Comparison of ENCODE assay signal across 8 cellular contexts in the genomic region with DNA sequence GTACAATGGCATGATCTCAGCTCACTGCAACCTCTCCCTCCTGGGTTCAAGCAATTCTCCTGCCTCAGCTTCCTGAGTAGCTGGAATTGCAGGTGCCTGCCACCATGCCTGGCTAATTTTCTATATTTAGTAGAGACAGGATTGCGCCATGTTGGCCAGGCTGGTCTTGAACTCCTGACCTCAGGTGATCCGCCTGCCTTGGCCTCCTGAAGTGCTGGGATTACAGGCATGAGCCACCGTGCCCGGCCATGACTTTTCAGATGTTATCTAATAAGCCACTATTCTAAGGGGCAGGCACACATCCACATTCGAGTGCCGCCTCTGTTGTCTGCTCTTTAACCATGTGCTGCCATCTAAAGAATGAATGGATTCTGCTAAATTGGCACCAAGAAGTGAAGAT. TPM values are rescaled to one million over a fixed set of nuclear protein-coding genes. Genes with fewer than 3 reads are reported as not detected.
A peak's percentile ranks its signal among the peaks of the same experiment; 100 is the strongest.
DNase-seq lines count a peak whose midpoint lies in the region; ATAC-seq, FAIRE-seq and TF ChIP-seq lines count a peak whose summit lies in the region.
"Not testable (repeated sequence)": the region's sequence is repeated elsewhere in the genome, so short reads cannot be mapped to it uniquely, and the experiment has no call there.

No MANE protein-coding gene starts in this region.

- TF ChIP-seq CTCF in Loucy (conservative IDR thresholded peaks at IDR 0.05; ENCODE audit: low read length); activated CD8-positive, alpha-beta T cell treated with anti-CD3 and anti-CD28 coated beads for 36 hours (IDR thresholded peaks at IDR 0.05); K562 (IDR thresholded peaks at IDR 0.05 in 2 of 3, conservative IDR thresholded peaks at IDR 0.05 in 1 of 3; ENCODE audit: insufficient read depth in 2 of 3, low read depth in 1 of 3, low read length in 3 of 3): not testable (repeated sequence)

- in situ Hi-C loops in K562 (cut with MboI) = not testable (repeated sequence)

- not testable (repeated sequence) for H3K9me1 ChIP-seq in K562 (ENCODE audit: control insufficient read depth, insufficient read depth, low read length)

- H2AFZ ChIP-seq in Loucy (ENCODE audit: low read length); K562 (ENCODE audit: low read depth, low read length): not testable (repeated sequence)

- H3F3A ChIP-seq in Loucy (ENCODE audit: low read depth) = not testable (repeated sequence)

- not testable (repeated sequence) for H3K9me3 Mint-ChIP-seq in activated CD8-positive, alpha-beta T cell treated with anti-CD3 and anti-CD28 coated beads for 36 hours; activated T-helper 2 cell treated with anti-CD3 and anti-CD28 coated beads, Interferon-gamma antibody, Interleukin-2, Interleukin-4, amounts not matched to agents 10 μg/mL and 5 μg/mL and 100 μg/mL, durations not matched to agents 14 hours and 24 hours and 36 hours; naive thymus-derived CD8-positive, alpha-beta T cell; stimulated activated effector memory CD8-positive, alpha-beta T cell treated with anti-CD3 and anti-CD28 coated beads, Interleukin-12 subunit alpha, Interleukin-12 subunit beta, amount 100 ng/mL, for 72 hours

- WGBS in K562 (ENCODE audit: insufficient coverage, low coverage, missing lambda C conversion rate) = 38% methylated on average over 6 of the region's 6 CpGs

- peak overlapping the region; percentile 32 for H3K27ac Mint-ChIP-seq in T-helper 17 cell
- H3K27ac Mint-ChIP-seq in activated CD8-positive, alpha-beta T cell treated with anti-CD3 and anti-CD28 coated beads for 36 hours = peak overlapping the region; percentile 80
- peak overlapping the region; percentile 72 for H3K27ac Mint-ChIP-seq in activated T-helper 2 cell treated with anti-CD3 and anti-CD28 coated beads, Interferon-gamma antibody, Interleukin-2, Interleukin-4, amounts not matched to agents 10 μg/mL and 5 μg/mL and 100 μg/mL, durations not matched to agents 14 hours and 24 hours and 36 hours
- peak overlapping the region in 8 of 10 donors; percentile 82 to 98 (median 93) for H3K27ac Mint-ChIP-seq in naive thymus-derived CD8-positive, alpha-beta T cell
- peak overlapping the region; percentile 85 for H3K27ac Mint-ChIP-seq in stimulated activated effector memory CD8-positive, alpha-beta T cell treated with anti-CD3 and anti-CD28 coated beads, Interleukin-12 subunit alpha, Interleukin-12 subunit beta, amount 100 ng/mL, for 72 hours

- H3K27me3 ChIP-seq in BLaER1 treated with 17β-estradiol and CSF1 and Interleukin-3, amounts not matched to agents 10 nM and 100 nM = peaks cover 0 to 51% (median 32%) of the 10 kb centered on the region in 11 experiments; a peak in 21 of 22 replicates
- not testable (repeated sequence) for H3K27me3 ChIP-seq in Loucy (ENCODE audit: insufficient read depth, low read length, poor library complexity, severe bottlenecking)
- peaks cover 24 to 27% of the 10 kb centered on the region in 2 experiments; a peak in 4 of 5 replicates for H3K27me3 ChIP-seq in K562 (ENCODE audit: control insufficient read depth in 2 of 2, insufficient read depth in 2 of 2, low read length in 2 of 2)

- not testable (repeated sequence) for TF ChIP-seq EP300 in K562 (IDR thresholded peaks at IDR 0.05; ENCODE audit: low read length)

- POLR2A ChIA-PET in activated CD8-positive, alpha-beta T cell treated with anti-CD3 and anti-CD28 coated beads for 36 hours (lab: Charles Lee) = interaction anchor here (0.8 to 1.7 kb wide), 2 partner anchors 27 to 29 kb away, joined by 3 to 6 read pairs; partner anchors contain the start of genes LMBR1 and NOM1
- POLR2A ChIA-PET in K562 (lab: Yijun Ruan, JAX) = interaction anchor here (0.6 kb wide), 1 partner anchor 50 kb away, joined by 3 read pairs; no protein-coding TSS in a partner anchor
- POLR2A ChIA-PET in naive thymus-derived CD8-positive, alpha-beta T cell (lab: Charles Lee) = interaction anchor here (1.8 kb wide), 1 partner anchor 29 kb away, joined by 10 read pairs; the partner anchor contains the start of gene LMBR1

- CTCF ChIA-PET in activated CD8-positive, alpha-beta T cell treated with anti-CD3 and anti-CD28 coated beads for 36 hours (lab: Charles Lee) = interaction anchor here (1.4 kb wide), 1 partner anchor 29 kb away, joined by 5 read pairs; the partner anchor contains the start of gene LMBR1
- CTCF ChIA-PET in K562 (lab: Yijun Ruan, JAX; ENCODE audit: low intra/inter-chr PET ratio) = not testable (repeated sequence)

- H3K4me3 Mint-ChIP-seq in T-helper 17 cell = peak overlapping the region; percentile 68
- H3K4me3 Mint-ChIP-seq in activated CD8-positive, alpha-beta T cell treated with anti-CD3 and anti-CD28 coated beads for 36 hours = not testable (repeated sequence)
- H3K4me3 Mint-ChIP-seq in activated T-helper 2 cell treated with anti-CD3 and anti-CD28 coated beads, Interferon-gamma antibody, Interleukin-2, Interleukin-4, amounts not matched to agents 10 μg/mL and 5 μg/mL and 100 μg/mL, durations not matched to agents 14 hours and 24 hours and 36 hours (ENCODE audit: low read depth) = peak overlapping the region; percentile 56
- peak overlapping the region; percentile 41 to 86 (median 78) for H3K4me3 Mint-ChIP-seq in naive thymus-derived CD8-positive, alpha-beta T cell
- H3K4me3 Mint-ChIP-seq in stimulated activated effector memory CD8-positive, alpha-beta T cell treated with anti-CD3 and anti-CD28 coated beads, Interleukin-12 subunit alpha, Interleukin-12 subunit beta, amount 100 ng/mL, for 72 hours = peak overlapping the region; percentile 53

- peaks cover 30% of the 10 kb centered on the region for H3K4me1 Mint-ChIP-seq in T-helper 17 cell
- peaks cover 43% of the 10 kb centered on the region for H3K4me1 Mint-ChIP-seq in activated CD8-positive, alpha-beta T cell treated with anti-CD3 and anti-CD28 coated beads for 36 hours (ENCODE audit: low read depth)
- peaks cover 29% of the 10 kb centered on the region for H3K4me1 Mint-ChIP-seq in activated T-helper 2 cell treated with anti-CD3 and anti-CD28 coated beads, Interferon-gamma antibody, Interleukin-2, Interleukin-4, amounts not matched to agents 10 μg/mL and 5 μg/mL and 100 μg/mL, durations not matched to agents 14 hours and 24 hours and 36 hours (ENCODE audit: low read depth)
- peaks cover 20 to 41% (median 32%) of the 10 kb centered on the region in 4 donors for H3K4me1 Mint-ChIP-seq in naive thymus-derived CD8-positive, alpha-beta T cell
- peaks cover 49% of the 10 kb centered on the region for H3K4me1 Mint-ChIP-seq in stimulated activated effector memory CD8-positive, alpha-beta T cell treated with anti-CD3 and anti-CD28 coated beads, Interleukin-12 subunit alpha, Interleukin-12 subunit beta, amount 100 ng/mL, for 72 hours

- not testable (repeated sequence) for H4K20me1 ChIP-seq in BLaER1 treated with 17β-estradiol and CSF1 and Interleukin-3, amounts not matched to agents 10 nM and 100 nM; Loucy (ENCODE audit: insufficient read depth, low read length, poor library complexity, severe bottlenecking); K562 (replicated peaks; ENCODE audit: control insufficient read depth, insufficient read depth, low read length)

- not testable (repeated sequence) for BruUV-seq in K562 (replicated peaks; lab: Mats Ljungman, UMichigan)

- H3K4me3 ChIP-seq in BLaER1 treated with 17β-estradiol and CSF1 and Interleukin-3, amounts not matched to agents 10 nM and 100 nM; Loucy (ENCODE audit: low read length, poor library complexity, severe bottlenecking); K562: not testable (repeated sequence)

- H3K9me3 ChIP-seq in BLaER1 treated with 17β-estradiol and CSF1 and Interleukin-3, amounts not matched to agents 10 nM and 100 nM (replicated peaks in 1 of 11); Loucy (ENCODE audit: insufficient read depth, low read depth, low read length); T-helper 17 cell (ENCODE audit: control insufficient read depth, low read length, poor library complexity, severe bottlenecking); K562 (replicated peaks; ENCODE audit: control insufficient read depth, insufficient read depth, low read depth, low read length): not testable (repeated sequence)

- ATAC-seq in T-helper 17 cell; activated CD8-positive, alpha-beta T cell treated with anti-CD3 and anti-CD28 coated beads for 36 hours; K562; naive thymus-derived CD8-positive, alpha-beta T cell; stimulated activated effector memory CD8-positive, alpha-beta T cell treated with anti-CD3 and anti-CD28 coated beads, Interleukin-12 subunit alpha, Interleukin-12 subunit beta, amount 100 ng/mL, for 72 hours: not testable (repeated sequence)

- not testable (repeated sequence) for H3K36me3 Mint-ChIP-seq in T-helper 17 cell (ENCODE audit: low read depth); activated CD8-positive, alpha-beta T cell treated with anti-CD3 and anti-CD28 coated beads for 36 hours (ENCODE audit: low read depth); activated T-helper 2 cell treated with anti-CD3 and anti-CD28 coated beads, Interferon-gamma antibody, Interleukin-2, Interleukin-4, amounts not matched to agents 10 μg/mL and 5 μg/mL and 100 μg/mL, durations not matched to agents 14 hours and 24 hours and 36 hours (ENCODE audit: low read depth); naive thymus-derived CD8-positive, alpha-beta T cell; stimulated activated effector memory CD8-positive, alpha-beta T cell treated with anti-CD3 and anti-CD28 coated beads, Interleukin-12 subunit alpha, Interleukin-12 subunit beta, amount 100 ng/mL, for 72 hours

- H3K79me2 ChIP-seq in Loucy (ENCODE audit: insufficient read depth, low read length); K562 (ENCODE audit: control insufficient read depth, insufficient read depth, low read length): not testable (repeated sequence)

- H3K27ac ChIP-seq in BLaER1 treated with 17β-estradiol and CSF1 and Interleukin-3, amounts not matched to agents 10 nM and 100 nM; K562 (ENCODE audit: extremely low read depth, low read depth, low read length): not testable (repeated sequence)

- peaks cover 4 to 32% (median 21%) of the 10 kb centered on the region in 10 experiments; a peak in 18 of 20 replicates for H3K4me1 ChIP-seq in BLaER1 treated with 17β-estradiol and CSF1 and Interleukin-3, amounts not matched to agents 10 nM and 100 nM
- H3K4me1 ChIP-seq in Loucy (ENCODE audit: insufficient read depth, low read length, poor library complexity, severe bottlenecking) = peaks cover 28% of the 10 kb centered on the region
- H3K4me1 ChIP-seq in K562 (replicated peaks in 1 of 2; ENCODE audit: control insufficient read depth in 2 of 2, insufficient read depth in 2 of 2, low read length in 2 of 2) = peaks cover 8 to 16% of the 10 kb centered on the region in 2 experiments

- peak overlapping the region in 10 of 11 experiments; percentile 51 to 74 (median 58); a peak in 17 of 22 replicates for H3K4me2 ChIP-seq in BLaER1 treated with 17β-estradiol and CSF1 and Interleukin-3, amounts not matched to agents 10 nM and 100 nM
- peak overlapping the region; percentile 44 for H3K4me2 ChIP-seq in Loucy (ENCODE audit: low read depth, low read length, poor library complexity, severe bottlenecking)
- H3K4me2 ChIP-seq in K562 (ENCODE audit: insufficient read depth, low read length) = not testable (repeated sequence)

- H3K27me3 Mint-ChIP-seq in T-helper 17 cell = not testable (repeated sequence)
- H3K27me3 Mint-ChIP-seq in activated CD8-positive, alpha-beta T cell treated with anti-CD3 and anti-CD28 coated beads for 36 hours = peaks cover 39% of the 10 kb centered on the region
- peaks cover 23% of the 10 kb centered on the region for H3K27me3 Mint-ChIP-seq in activated T-helper 2 cell treated with anti-CD3 and anti-CD28 coated beads, Interferon-gamma antibody, Interleukin-2, Interleukin-4, amounts not matched to agents 10 μg/mL and 5 μg/mL and 100 μg/mL, durations not matched to agents 14 hours and 24 hours and 36 hours (ENCODE audit: low read depth)
- peaks cover 4 to 26% (median 11%) of the 10 kb centered on the region in 5 donors for H3K27me3 Mint-ChIP-seq in naive thymus-derived CD8-positive, alpha-beta T cell

- not testable (repeated sequence) for DNase-seq in T-helper 17 cell; activated CD8-positive, alpha-beta T cell treated with anti-CD3 and anti-CD28 coated beads for 36 hours; activated T-helper 2 cell treated with anti-CD3 and anti-CD28 coated beads, Interferon-gamma antibody, Interleukin-2, Interleukin-4, amounts not matched to agents 10 μg/mL and 5 μg/mL and 100 μg/mL, durations not matched to agents 14 hours and 24 hours and 36 hours (ENCODE audit: low spot score); K562 (ENCODE audit: extremely low read depth in 1 of 4, low spot score in 3 of 4); naive thymus-derived CD8-positive, alpha-beta T cell; stimulated activated effector memory CD8-positive, alpha-beta T cell treated with anti-CD3 and anti-CD28 coated beads, Interleukin-12 subunit alpha, Interleukin-12 subunit beta, amount 100 ng/mL, for 72 hours (ENCODE audit: low spot score in 2 of 2)

- intact Hi-C loops in activated CD8-positive, alpha-beta T cell treated with anti-CD3 and anti-CD28 coated beads for 36 hours (cut with micrococcal nuclease); activated T-helper 2 cell treated with anti-CD3 and anti-CD28 coated beads, Interferon-gamma antibody, Interleukin-2, Interleukin-4, amounts not matched to agents 10 μg/mL and 5 μg/mL and 100 μg/mL, durations not matched to agents 14 hours and 24 hours and 36 hours (cut with micrococcal nuclease); K562 (cut with micrococcal nuclease): not testable (repeated sequence)

- not testable (repeated sequence) for H3K36me3 ChIP-seq in BLaER1 treated with 17β-estradiol and CSF1 and Interleukin-3, amounts not matched to agents 10 nM and 100 nM; Loucy (ENCODE audit: insufficient read depth, low read length); K562 (ENCODE audit: control insufficient read depth, insufficient read depth, low read length)

- not testable (repeated sequence) for H3K9me2 ChIP-seq in Loucy (replicated peaks; ENCODE audit: low read depth, low read length)

- FAIRE-seq in K562 (lab: Jason Lieb, UNC) = not testable (repeated sequence)

- H3K9ac ChIP-seq in BLaER1 treated with 17β-estradiol and CSF1 and Interleukin-3, amounts not matched to agents 10 nM and 100 nM; Loucy (ENCODE audit: low read depth, low read length, poor library complexity, severe bottlenecking); K562 (ENCODE audit: insufficient read depth in 1 of 2, low read depth in 2 of 2, low read length in 2 of 2): not testable (repeated sequence)

- not testable (repeated sequence) for TF ChIP-seq RAD21 in K562 (CRISPR knock-in tag; conservative IDR thresholded peaks at IDR 0.05 in 1 of 2, IDR thresholded peaks at IDR 0.05 in 1 of 2)

- TF ChIP-seq POLR2A in K562 (conservative IDR thresholded peaks at IDR 0.05) = not testable (repeated sequence)

RNA-seq across cellular contexts. Expression of gene NOM1, which starts 27.2 kb away (rescaled TPM):
- total RNA-seq in T-helper 17 cell (10 to 100 TPM; 31.3 to 35.8 TPM), K562 (2014; rRNA removed) (35.7 and 35.8 TPM in 2 replicates), K562 (2014; rRNA removed; fragmentation: Illumina TruSeq; extraction: Trizol) (38.8 and 40.1 TPM in 2 replicates), K562 (2015; rRNA removed; fragmentation: Illumina TruSeq; extraction: Trizol) (41.2 and 42.9 TPM in 2 replicates), K562 (2021) (37.3 and 47.3 TPM in 2 replicates)
- total RNA-seq in activated CD8-positive, alpha-beta T cell treated with anti-CD3 and anti-CD28 coated beads for 36 hours = 10 to 100 TPM; 32.4 to 34.0 TPM
- 46.7 and 47.2 TPM in 2 replicates for total RNA-seq in activated T-helper 2 cell treated with anti-CD3 and anti-CD28 coated beads, Interferon-gamma antibody, Interleukin-2, Interleukin-4, amounts not matched to agents 10 μg/mL and 5 μg/mL and 100 μg/mL, durations not matched to agents 14 hours and 24 hours and 36 hours
- total RNA-seq in K562 (2011; cell fraction: chromatin; rRNA removed; ENCODE audit: low replicate concordance) = 205 and 222 TPM in 2 replicates
- 88.2 and 99.2 TPM in 2 replicates for total RNA-seq in K562 (2011; cell fraction: nucleolus; rRNA removed)
- 125 and 156 TPM in 2 replicates for total RNA-seq in K562 (2011; cell fraction: nucleoplasm; rRNA removed)
- polyA plus RNA-seq in K562 (2011; rRNA removed) (30.5 and 30.9 TPM in 2 replicates), K562 (2014; fragmentation: Illumina TruSeq; extraction: Trizol) (38.2 and 39.7 TPM in 2 replicates), K562 (2014; fragmentation: Nextera tagmentation; extraction: Ambion mirVana) (1 to 10 TPM; 6.8 to 9.6 TPM), K562 (2014; rRNA removed) (37.4 and 39.6 TPM in 2 replicates)
- 15.3 and 15.4 TPM in 2 replicates for polyA plus RNA-seq in K562 (2011; cell fraction: cytosol; rRNA removed)
- polyA plus RNA-seq in K562 (2011; cell fraction: nucleus; rRNA removed) = 64.1 and 106 TPM in 2 replicates
- 20.2 and 27.0 TPM in 2 replicates for polyA plus RNA-seq in K562 (2012)
- polyA minus RNA-seq in K562 (2011; rRNA and poly(A)+ RNA removed) = 34.0 and 39.0 TPM in 2 replicates
- 21.2 and 26.1 TPM in 2 replicates for polyA minus RNA-seq in K562 (2011; cell fraction: cytosol; rRNA and poly(A)+ RNA removed)
- 50.6 and 53.0 TPM in 2 replicates for polyA minus RNA-seq in K562 (2011; cell fraction: nucleus; rRNA and poly(A)+ RNA removed)
- total RNA-seq in naive thymus-derived CD8-positive, alpha-beta T cell = 10 to 100 TPM; 36.8 to 40.1 TPM
- polyA plus RNA-seq in naive thymus-derived CD8-positive, alpha-beta T cell = 1 to 10 TPM; 2.2 to 7.2 (median 6.6) TPM

RNA-seq across cellular contexts. Expression of gene LMBR1, which starts 29.3 kb away (rescaled TPM):
- total RNA-seq in T-helper 17 cell (10 to 100 TPM; 47.3 to 53.0 TPM), K562 (2014; rRNA removed) (74.6 and 136 TPM in 2 replicates), K562 (2014; rRNA removed; fragmentation: Illumina TruSeq; extraction: Trizol) (59.9 and 67.3 TPM in 2 replicates), K562 (2015; rRNA removed; fragmentation: Illumina TruSeq; extraction: Trizol) (58.5 and 61.7 TPM in 2 replicates), K562 (2021) (89.1 and 90.0 TPM in 2 replicates)
- 10 to 100 TPM; 42.7 to 50.6 TPM for total RNA-seq in activated CD8-positive, alpha-beta T cell treated with anti-CD3 and anti-CD28 coated beads for 36 hours
- 60.5 and 61.7 TPM in 2 replicates for total RNA-seq in activated T-helper 2 cell treated with anti-CD3 and anti-CD28 coated beads, Interferon-gamma antibody, Interleukin-2, Interleukin-4, amounts not matched to agents 10 μg/mL and 5 μg/mL and 100 μg/mL, durations not matched to agents 14 hours and 24 hours and 36 hours
- 221 and 364 TPM in 2 replicates for total RNA-seq in K562 (2011; cell fraction: chromatin; rRNA removed; ENCODE audit: low replicate concordance)
- 125 and 149 TPM in 2 replicates for total RNA-seq in K562 (2011; cell fraction: nucleolus; rRNA removed)
- 218 and 331 TPM in 2 replicates for total RNA-seq in K562 (2011; cell fraction: nucleoplasm; rRNA removed)
- polyA plus RNA-seq in K562 (2011; rRNA removed) (33.6 and 82.0 TPM in 2 replicates), K562 (2014; fragmentation: Illumina TruSeq; extraction: Trizol) (49.8 and 49.9 TPM in 2 replicates), K562 (2014; fragmentation: Nextera tagmentation; extraction: Ambion mirVana) (1 to 10 TPM; 7.7 to 9.6 TPM), K562 (2014; rRNA removed) (49.0 and 50.9 TPM in 2 replicates)
- polyA plus RNA-seq in K562 (2011; cell fraction: cytosol; rRNA removed) = 36.1 and 51.5 TPM in 2 replicates
- 136 and 225 TPM in 2 replicates for polyA plus RNA-seq in K562 (2011; cell fraction: nucleus; rRNA removed)
- polyA plus RNA-seq in K562 (2012) = 38.8 and 45.6 TPM in 2 replicates
- 80.1 and 153 TPM in 2 replicates for polyA minus RNA-seq in K562 (2011; rRNA and poly(A)+ RNA removed)
- polyA minus RNA-seq in K562 (2011; cell fraction: cytosol; rRNA and poly(A)+ RNA removed) = 53.8 and 63.2 TPM in 2 replicates
- 191 and 204 TPM in 2 replicates for polyA minus RNA-seq in K562 (2011; cell fraction: nucleus; rRNA and poly(A)+ RNA removed)
- total RNA-seq in naive thymus-derived CD8-positive, alpha-beta T cell = 100 to 1,000 TPM; 136 to 157 TPM
- 10 to 100 TPM; 41.9 to 45.9 (median 44.3) TPM for polyA plus RNA-seq in naive thymus-derived CD8-positive, alpha-beta T cell

Comparison
In these comparisons a context has a peak if more than half of its experiments do, and no peak if none do; other contexts are left out.
1. H3K27ac Mint-ChIP-seq: peak in every context shown above with its lines; median percentile 93 in naive thymus-derived CD8-positive, alpha-beta T cell; 85 in stimulated activated effector memory CD8-positive, alpha-beta T cell treated with anti-CD3 and anti-CD28 coated beads, Interleukin-12 subunit alpha, Interleukin-12 subunit beta, amount 100 ng/mL, for 72 hours; 80 in activated CD8-positive, alpha-beta T cell treated with anti-CD3 and anti-CD28 coated beads for 36 hours; 72 in activated T-helper 2 cell treated with anti-CD3 and anti-CD28 coated beads, Interferon-gamma antibody, Interleukin-2, Interleukin-4, amounts not matched to agents 10 μg/mL and 5 μg/mL and 100 μg/mL, durations not matched to agents 14 hours and 24 hours and 36 hours; 32 in T-helper 17 cell.